ENCODE assay signal across 8 cellular contexts in genomic region chr7:16431646-16432424, GRCh38. TPM values are rescaled to one million over a fixed set of nuclear protein-coding genes. Genes with fewer than 3 reads are reported as not detected.
DNase-seq lines count a peak whose midpoint lies in the region; ATAC-seq and TF ChIP-seq lines count a peak whose summit lies in the region.

No MANE protein-coding gene starts in this region.

- BruUV-seq in IMR-90 (replicated peaks; lab: Mats Ljungman, UMichigan) = no TSS peak

- H4K91ac ChIP-seq in IMR-90 (ENCODE audit: insufficient read depth, low read depth, low read length) = no peak overlapping the region

- H2BK120ac ChIP-seq in IMR-90 (ENCODE audit: low read depth, low read length) = no peak overlapping the region

- no peak overlapping the region for H2BK20ac ChIP-seq in IMR-90 (ENCODE audit: low read depth, low read length)

- H3K79me2 ChIP-seq in SU-DHL-6 (ENCODE audit: insufficient read depth, low read length) = no peaks in the 10 kb centered on the region

- H3K56ac ChIP-seq in IMR-90 (ENCODE audit: extremely low read depth, insufficient read depth, low read length) = no peak overlapping the region

- no peak overlapping the region for H3K4ac ChIP-seq in IMR-90 (ENCODE audit: low read depth, low read length)

- H2BK5ac ChIP-seq in IMR-90 (ENCODE audit: low read depth, low read length, poor library complexity, severe bottlenecking) = no peak overlapping the region

- H3K14ac ChIP-seq in IMR-90 (replicated peaks; ENCODE audit: low read depth, low read length) = no peak overlapping the region

- TF ChIP-seq CTCF in IMR-90 (conservative IDR thresholded peaks at IDR 0.05; ENCODE audit: low read depth, low read length) = peak; percentile 36
- TF ChIP-seq CTCF in SU-DHL-6 (IDR thresholded peaks at IDR 0.05; ENCODE audit: insufficient read depth, low read length, poor library complexity, severe bottlenecking) = peak; percentile 35
- peak in 1 of 3 experiments; percentile 15 for TF ChIP-seq CTCF in ascending aorta (IDR thresholded peaks at IDR 0.05)

- no peak overlapping the region for H4K8ac ChIP-seq in IMR-90 (ENCODE audit: low read depth in 2 of 2, low read length in 2 of 2)

- H3K9ac ChIP-seq in IMR-90 (ENCODE audit: low read depth, low read length) (no peak overlapping the region), SU-DHL-6 (ENCODE audit: low read length) (no peak overlapping the region)

- H3K23ac ChIP-seq in IMR-90 (ENCODE audit: low read depth, low read length) = no peak overlapping the region

- H2AFZ ChIP-seq in IMR-90 (replicated peaks; ENCODE audit: low read length, poor library complexity) (no peak overlapping the region), SU-DHL-6 (ENCODE audit: low read depth, low read length, severe bottlenecking) (no peak overlapping the region)

- no peaks in the 10 kb centered on the region for H3K36me3 ChIP-seq in IMR-90 (ENCODE audit: control insufficient read depth, insufficient read depth, low read length)
- H3K36me3 ChIP-seq in SU-DHL-6 (ENCODE audit: low read length) = no peaks in the 10 kb centered on the region
- no peaks in the 10 kb centered on the region for H3K36me3 ChIP-seq in ascending aorta

- no peaks in the 10 kb centered on the region for H3K27me3 ChIP-seq in IMR-90 (ENCODE audit: control insufficient read depth, insufficient read depth, low read length)
- 0 out of 2 replicates have a peak, but pooled peaks cover 2% of the 10 kb centered on the region for H3K27me3 ChIP-seq in SU-DHL-6 (ENCODE audit: low read length)
- H3K27me3 ChIP-seq in ascending aorta = no peaks in the 10 kb centered on the region

- H3K27ac ChIP-seq in IMR-90 (ENCODE audit: insufficient read depth, low read length) (no peak overlapping the region), SU-DHL-6 (ENCODE audit: low read depth, low read length) (no peak overlapping the region), ascending aorta (no peak overlapping the region)

- POLR2A ChIA-PET in IMR-90 (lab: Charles Lee; ENCODE audit: unreplicated experiment) = interaction anchor here (1.2 kb wide), 1 partner anchor 11 kb away, joined by 3 read pairs; the partner anchor contains the start of gene CRPPA

- no CpG with 5 or more reads among the region's 2 CpGs for WGBS in IMR-90 (ENCODE audit: extremely low coverage in 2 of 2, insufficient read length in 1 of 2), 2 experiments

- H4K20me1 ChIP-seq in IMR-90 (ENCODE audit: insufficient read depth, low read length) = no peaks in the 10 kb centered on the region
- no peaks in the 10 kb centered on the region for H4K20me1 ChIP-seq in SU-DHL-6 (ENCODE audit: low read depth, low read length)

- DNase-seq in DMS 273 (lab: John Stamatoyannopoulos, UW; ENCODE audit: unreplicated experiment) (peak; percentile 75), DMS 273 treated with DMSO at 0.1 percent for 48 hours (lab: John Stamatoyannopoulos, UW) (no peak), IMR-90 (no peak), foreskin melanocyte (peak; percentile 52), renal cortical epithelial cell (ENCODE audit: low read depth) (peak; percentile 60), ascending aorta (ENCODE audit: low spot score in 2 of 2) (no peak)

- ATAC-seq in GM19324 (IDR thresholded peaks at IDR 0.05; ENCODE audit: low FRiP score, unreplicated experiment) (peak; percentile 67), IMR-90 (ENCODE audit: low read depth) (peak; percentile 47; the same call in 1 of the 2 replicates)

- in situ Hi-C loops in IMR-90 (cut with MboI; ENCODE audit: low sequenced_read_pairs) = no loop called here

- dilution Hi-C loops in IMR-90 (cut with HindIII; ENCODE audit: low sequenced_read_pairs, unreplicated experiment) = no loop called here

- no peak overlapping the region for H4K5ac ChIP-seq in IMR-90 (ENCODE audit: low read depth, low read length)

- no peaks in the 10 kb centered on the region for H3K79me1 ChIP-seq in IMR-90 (ENCODE audit: low read depth in 1 of 2, low read length in 2 of 2)

- CTCF ChIA-PET in IMR-90 (lab: Yijun Ruan, JAX) = interaction anchor here (0.7 to 2.0 kb wide), 4 partner anchors 17 to 484 kb away, joined by 3 to 12 read pairs (median 3); no protein-coding TSS in a partner anchor

- H3K9me2 ChIP-seq in SU-DHL-6 (replicated peaks; ENCODE audit: insufficient read depth, low read length) = no peaks in the 10 kb centered on the region

- H3K9me3 ChIP-seq in IMR-90 (ENCODE audit: control insufficient read depth, insufficient read depth, low read length) (no peaks in the 10 kb centered on the region), SU-DHL-6 (ENCODE audit: insufficient read depth, low read length) (no peaks in the 10 kb centered on the region), ascending aorta (no peaks in the 10 kb centered on the region)

- H3K4me2 ChIP-seq in IMR-90 (ENCODE audit: low read depth, low read length) = no peak overlapping the region
- H3K4me2 ChIP-seq in SU-DHL-6 (ENCODE audit: low read depth, low read length, poor library complexity, severe bottlenecking) = no peak overlapping the region

- TF ChIP-seq RAD21 in IMR-90 (IDR thresholded peaks at IDR 0.05; ENCODE audit: low read length) = peak; percentile 32

- no peaks in the 10 kb centered on the region for H3F3A ChIP-seq in SU-DHL-6 (ENCODE audit: insufficient read depth)

- no peak overlapping the region for H2AK5ac ChIP-seq in IMR-90 (ENCODE audit: low read depth, low read length)

- no peak overlapping the region for H2BK15ac ChIP-seq in IMR-90 (ENCODE audit: low read depth, low read length)

- H2AK9ac ChIP-seq in IMR-90 (replicated peaks; ENCODE audit: low read depth, low read length, poor library complexity) = no peak overlapping the region

- H3K4me3 ChIP-seq in IMR-90 (ENCODE audit: insufficient read depth, low read depth, low read length) (no peak overlapping the region), SU-DHL-6 (ENCODE audit: insufficient read depth, low read length, poor library complexity, severe bottlenecking) (no peak overlapping the region), ascending aorta (no peak overlapping the region)

- H3K18ac ChIP-seq in IMR-90 (ENCODE audit: low read depth, low read length) = no peak overlapping the region

- H3K9me1 ChIP-seq in IMR-90 (ENCODE audit: insufficient read depth, low read length) = peaks cover 3% of the 10 kb centered on the region; the same call in 1 of the 2 replicates

- H3K4me1 ChIP-seq in IMR-90 (ENCODE audit: control insufficient read depth, insufficient read depth, low read length) = peaks cover 4% of the 10 kb centered on the region; the same call in 1 of the 2 replicates
- H3K4me1 ChIP-seq in ascending aorta = no peaks in the 10 kb centered on the region

- no peak for TF ChIP-seq POLR2A in IMR-90 (IDR thresholded peaks at IDR 0.05; ENCODE audit: low read depth, low read length)

- intact Hi-C loops in IMR-90 (cut with micrococcal nuclease) = loop anchor here (1.0 kb wide), 1 partner anchor 133 kb away; no protein-coding TSS in a partner anchor
- intact Hi-C loops in ascending aorta (cut with DNase I) = no loop called here

TF ChIP-seq in IMR-90, 13 proteins besides CTCF, POLR2A, EP300 and RAD21:
- no peak for TF ChIP-seq MAFK (IDR thresholded peaks at IDR 0.05; ENCODE audit: low read depth, low read length)
- TF ChIP-seq USF2 (IDR thresholded peaks at IDR 0.05; ENCODE audit: low read depth, low read length) = no peak
- no peak for TF ChIP-seq FOS (IDR thresholded peaks at IDR 0.05; ENCODE audit: low read depth, low read length)
- 0 out of 2 replicates have a peak, but pooled peaks have one; percentile 23 for TF ChIP-seq SMC3 (IDR thresholded peaks at IDR 0.05; ENCODE audit: low read depth, low read length)

RNA-seq across cellular contexts. Expression of gene CRPPA, which starts 10.5 kb away (rescaled TPM):
- total RNA-seq in IMR-90 (2012; rRNA removed) (1.3 and 2.5 TPM in 2 replicates), renal cortical epithelial cell (4.5 and 6.7 TPM in 2 replicates), ascending aorta (not detected)
- 0.47 and 0.67 TPM in 2 replicates for polyA plus RNA-seq in IMR-90 (2012; rRNA removed)
- 0.14 and 0.24 TPM in 2 replicates for polyA plus RNA-seq in IMR-90 (2012; cell fraction: cytosol; rRNA removed)
- 0.07 and 0.71 TPM in 2 replicates for polyA plus RNA-seq in IMR-90 (2012; cell fraction: nucleus; rRNA removed; ENCODE audit: low replicate concordance)

RNA-seq across cellular contexts. Expression of gene SOSTDC1, which starts 33.7 kb away (rescaled TPM):
- total RNA-seq in IMR-90 (2012; rRNA removed) = under 0.01 TPM in 1 of 2 replicates, not detected in the other
- 0.04 and 0.07 TPM in 2 replicates for polyA plus RNA-seq in IMR-90 (2012; rRNA removed)
- polyA plus RNA-seq in IMR-90 (2012; cell fraction: cytosol; rRNA removed) = 0.02 TPM in 1 of 2 replicates, not detected in the other
- not detected in 2 replicates for polyA plus RNA-seq in IMR-90 (2012; cell fraction: nucleus; rRNA removed; ENCODE audit: low replicate concordance)
- total RNA-seq in renal cortical epithelial cell = 11.4 TPM in 1 of 2 replicates, not detected in the other
- not detected for total RNA-seq in ascending aorta

Comparison
In these comparisons a context has a peak if more than half of its experiments do, and no peak if none do; other contexts are left out.
1. DNase-seq: peak in DMS 273 (single experiment), foreskin melanocyte (single experiment) and renal cortical epithelial cell (single experiment); none in DMS 273 treated with DMSO at 0.1 percent for 48 hours (single experiment), IMR-90 (single experiment) and ascending aorta (0 of 2).